ENCODE assay signal across 17 cellular contexts in the genomic region with DNA sequence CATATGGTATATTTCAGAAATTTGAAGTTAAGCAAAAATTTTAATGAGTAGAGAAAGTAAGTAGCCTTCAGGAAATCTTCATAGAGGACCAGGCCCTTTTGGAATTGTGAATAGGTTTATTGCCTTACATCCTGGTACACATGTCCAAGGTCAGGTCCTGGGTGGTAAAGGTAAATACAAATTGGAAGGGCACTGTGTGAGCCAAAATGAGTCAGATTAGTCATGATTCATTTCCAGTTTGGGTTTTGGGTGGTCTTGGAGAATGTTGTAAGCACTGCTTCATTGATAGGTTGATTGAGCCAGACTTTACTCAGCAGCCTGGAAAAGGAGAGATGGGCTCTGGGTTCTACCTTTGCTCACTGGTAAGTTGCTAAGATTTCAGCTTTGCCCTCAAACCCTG.
A peak's percentile ranks its signal among the peaks of the same experiment; 100 is the strongest.
DNase-seq lines count a peak whose midpoint lies in the region; ATAC-seq and TF ChIP-seq lines count a peak whose summit lies in the region.
"Had no signal": no experiment of that assay in that cellular context is flagged by ENCODE, and none has a peak within 500 bp of the region (broad histone marks: within the 10 kb centered on the region; RNA-seq: fewer than 3 reads in every experiment).

No MANE protein-coding gene starts in this region.

- peaks cover 77% of the 10 kb centered on the region for H3K4me1 ChIP-seq in BLaER1
- H3K4me1 ChIP-seq in naive thymus-derived CD4-positive, alpha-beta T cell (ENCODE audit: control insufficient read depth in 2 of 2, insufficient read depth in 2 of 2, low read length in 2 of 2) = peaks cover 28 to 30% of the 10 kb centered on the region in 2 donors

- POLR2A ChIA-PET in naive thymus-derived CD4-positive, alpha-beta T cell (lab: Charles Lee) = no interaction called here
- POLR2A ChIA-PET in HEK293T (lab: Yijun Ruan, JAX) = no interaction called here

- H4K20me1 ChIP-seq in BLaER1 = peaks cover 100% of the 10 kb centered on the region

- intact Hi-C loops in naive thymus-derived CD4-positive, alpha-beta T cell (cut with micrococcal nuclease) = no loop called here

- DNase-seq in Daoy (ENCODE audit: low read depth) (peak; percentile 24), HEK293T (ENCODE audit: extremely low spot score) (no peak), GDM1 (lab: John Stamatoyannopoulos, UW) (no peak), NCI-H1105 treated with DMSO at 0.1 percent for 48 hours (lab: John Stamatoyannopoulos, UW) (no peak)
- DNase-seq in activated naive CD8-positive, alpha-beta T cell treated with anti-CD3 and anti-CD28 coated beads for 36 hours = no peak
- no peak for DNase-seq in naive thymus-derived CD4-positive, alpha-beta T cell
- DNase-seq: activated CD8-positive, alpha-beta memory T cell treated with anti-CD3 and anti-CD28 coated beads, Interleukin-2, amount 50 U/mL, for 4 hours; cerebellar nuclear complex; DMS79 treated with DMSO at 0.1 percent for 48 hours; foreskin melanocyte; nephron progenitor cell had no signal

- H3K4me3 ChIP-seq in BLaER1 = no peak overlapping the region
- no peak overlapping the region for H3K4me3 ChIP-seq in naive thymus-derived CD4-positive, alpha-beta T cell (ENCODE audit: low read length)
- H3K4me3 ChIP-seq: adrenal gland, suprapubic skin had no signal

- H3K4me1 Mint-ChIP-seq in activated naive CD8-positive, alpha-beta T cell treated with anti-CD3 and anti-CD28 coated beads for 36 hours = peaks cover 85% of the 10 kb centered on the region
- peaks cover 37 to 80% (median 71%) of the 10 kb centered on the region in 7 donors for H3K4me1 Mint-ChIP-seq in naive thymus-derived CD4-positive, alpha-beta T cell

- peaks cover 86% of the 10 kb centered on the region for H3K36me3 ChIP-seq in BLaER1
- peaks cover 0 to 30% (median 5%) of the 10 kb centered on the region in 3 experiments for H3K36me3 ChIP-seq in naive thymus-derived CD4-positive, alpha-beta T cell (ENCODE audit: control insufficient read depth in 2 of 3, insufficient read depth in 3 of 3, low read length in 3 of 3)

- H3K27ac ChIP-seq in BLaER1 = no peak overlapping the region
- peak overlapping the region; percentile 22 for H3K27ac ChIP-seq in naive thymus-derived CD4-positive, alpha-beta T cell (ENCODE audit: low read depth, low read length)
- H3K27ac ChIP-seq: suprapubic skin, VCaP had no signal

- no peak overlapping the region for H3K4me3 Mint-ChIP-seq in activated naive CD8-positive, alpha-beta T cell treated with anti-CD3 and anti-CD28 coated beads for 36 hours
- H3K4me3 Mint-ChIP-seq in naive thymus-derived CD4-positive, alpha-beta T cell = no peak overlapping the region
- H3K4me3 Mint-ChIP-seq: nephron progenitor cell had no signal

- no peaks in the 10 kb centered on the region for H3K27me3 Mint-ChIP-seq in activated naive CD8-positive, alpha-beta T cell treated with anti-CD3 and anti-CD28 coated beads for 36 hours
- no peaks in the 10 kb centered on the region for H3K27me3 Mint-ChIP-seq in naive thymus-derived CD4-positive, alpha-beta T cell

- H3K9ac ChIP-seq in BLaER1 = no peak overlapping the region

- peak overlapping the region; percentile 63; the same call in 1 of the 2 replicates for H3K4me2 ChIP-seq in BLaER1

- no peaks in the 10 kb centered on the region for H3K27me3 ChIP-seq in BLaER1
- H3K27me3 ChIP-seq in naive thymus-derived CD4-positive, alpha-beta T cell (ENCODE audit: control insufficient read depth in 2 of 2, insufficient read depth in 2 of 2, low read length in 2 of 2) = no peaks in the 10 kb centered on the region
- H3K27me3 ChIP-seq: adrenal gland, suprapubic skin had no signal

- no peak for ATAC-seq in naive thymus-derived CD4-positive, alpha-beta T cell
- ATAC-seq in GM21423 (IDR thresholded peaks at IDR 0.05; ENCODE audit: unreplicated experiment) = no peak
- ATAC-seq: Panc1 had no signal

- CTCF ChIA-PET in naive thymus-derived CD4-positive, alpha-beta T cell (lab: Charles Lee) = no interaction called here
- CTCF ChIA-PET in HEK293T (lab: Yijun Ruan, JAX) = no interaction called here

- H3K27ac Mint-ChIP-seq in activated naive CD8-positive, alpha-beta T cell treated with anti-CD3 and anti-CD28 coated beads for 36 hours = peak overlapping the region; percentile 73
- peak overlapping the region in 7 of 9 donors; percentile 10 to 82 (median 64) for H3K27ac Mint-ChIP-seq in naive thymus-derived CD4-positive, alpha-beta T cell
- H3K27ac Mint-ChIP-seq: nephron progenitor cell had no signal

- no peaks in the 10 kb centered on the region for H3K9me3 Mint-ChIP-seq in activated naive CD8-positive, alpha-beta T cell treated with anti-CD3 and anti-CD28 coated beads for 36 hours
- H3K9me3 Mint-ChIP-seq in naive thymus-derived CD4-positive, alpha-beta T cell = peaks cover 0 to 1% (median 0%) of the 10 kb centered on the region in 11 donors
- H3K9me3 Mint-ChIP-seq: nephron progenitor cell had no signal

- peaks cover 63% of the 10 kb centered on the region for H3K36me3 Mint-ChIP-seq in activated naive CD8-positive, alpha-beta T cell treated with anti-CD3 and anti-CD28 coated beads for 36 hours
- peaks cover 0 to 31% (median 14%) of the 10 kb centered on the region in 5 donors for H3K36me3 Mint-ChIP-seq in naive thymus-derived CD4-positive, alpha-beta T cell

- H3K9me3 ChIP-seq in BLaER1 = no peaks in the 10 kb centered on the region
- no peaks in the 10 kb centered on the region for H3K9me3 ChIP-seq in naive thymus-derived CD4-positive, alpha-beta T cell (ENCODE audit: control insufficient read depth in 2 of 3, low read length in 3 of 3)
- H3K9me3 ChIP-seq: adrenal gland, suprapubic skin had no signal

TF ChIP-seq in HEK293T, 16 proteins besides CTCF, POLR2A, EP300 and RAD21:
- TF ChIP-seq SUZ12 (IDR thresholded peaks at IDR 0.05) = no peak
- TF ChIP-seq CTBP1 (IDR thresholded peaks at IDR 0.05; ENCODE audit: borderline replicate concordance) = no peak
- no peak for TF ChIP-seq NFRKB (IDR thresholded peaks at IDR 0.05)
- no peak for TF ChIP-seq BHLHE40 (IDR thresholded peaks at IDR 0.05; ENCODE audit: borderline replicate concordance)
- no peak for TF ChIP-seq ZNF384 (IDR thresholded peaks at IDR 0.05)
- no peak for TF ChIP-seq TARDBP (IDR thresholded peaks at IDR 0.05)
- TF ChIP-seq FOXM1 (IDR thresholded peaks at IDR 0.05; ENCODE audit: borderline replicate concordance) = no peak
- TF ChIP-seq, protein P1, sequence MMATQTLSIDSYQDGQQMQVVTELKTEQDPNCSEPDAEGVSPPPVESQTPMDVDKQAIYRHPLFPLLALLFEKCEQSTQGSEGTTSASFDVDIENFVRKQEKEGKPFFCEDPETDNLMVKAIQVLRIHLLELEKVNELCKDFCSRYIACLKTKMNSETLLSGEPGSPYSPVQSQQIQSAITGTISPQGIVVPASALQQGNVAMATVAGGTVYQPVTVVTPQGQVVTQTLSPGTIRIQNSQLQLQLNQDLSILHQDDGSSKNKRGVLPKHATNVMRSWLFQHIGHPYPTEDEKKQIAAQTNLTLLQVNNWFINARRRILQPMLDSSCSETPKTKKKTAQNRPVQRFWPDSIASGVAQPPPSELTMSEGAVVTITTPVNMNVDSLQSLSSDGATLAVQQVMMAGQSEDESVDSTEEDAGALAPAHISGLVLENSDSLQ (IDR thresholded peaks at IDR 0.05) = no peak
- TF ChIP-seq L3MBTL2 (conservative IDR thresholded peaks at IDR 0.05) = no peak
- no peak for TF ChIP-seq FOXK2 (IDR thresholded peaks at IDR 0.05)
- no peak for TF ChIP-seq ARNT (IDR thresholded peaks at IDR 0.05)
- no peak for TF ChIP-seq LEF1 (IDR thresholded peaks at IDR 0.05; ENCODE audit: borderline replicate concordance)
- TF ChIP-seq ELF4 (IDR thresholded peaks at IDR 0.05) = no peak
- no peak for TF ChIP-seq HDGF (IDR thresholded peaks at IDR 0.05; ENCODE audit: borderline replicate concordance)
- TF ChIP-seq SP1 (IDR thresholded peaks at IDR 0.05) = no peak
- TF ChIP-seq FOXA1 (IDR thresholded peaks at IDR 0.05) = no peak
